ENCODE assay signal across 33 cellular contexts in the genomic region with DNA sequence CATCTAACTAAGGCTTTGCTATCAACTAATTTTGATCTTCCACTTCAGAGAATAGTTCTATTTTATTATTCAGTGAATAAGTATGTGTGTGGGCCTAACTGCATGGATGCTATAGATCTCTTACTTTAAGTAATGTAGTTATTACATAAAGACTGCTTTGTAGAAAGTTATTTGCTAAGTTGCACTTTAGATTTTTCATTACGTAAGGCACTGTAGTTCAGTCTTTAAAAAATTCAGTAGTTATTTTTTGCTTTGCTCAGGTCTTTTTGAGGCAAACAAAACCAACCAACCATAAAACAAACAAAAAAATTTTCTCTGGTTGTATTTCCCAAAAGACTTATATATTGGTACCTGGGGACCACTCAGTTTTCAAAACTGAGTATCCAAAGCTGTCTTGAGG. TPM values are rescaled to one million over a fixed set of nuclear protein-coding genes. Genes with fewer than 3 reads are reported as not detected.
"Had no signal": no experiment of that assay in that cellular context is flagged by ENCODE, and none has a peak within 500 bp of the region (broad histone marks: within the 10 kb centered on the region; RNA-seq: fewer than 3 reads in every experiment).

No MANE protein-coding gene starts in this region.

- H3K4me3 ChIP-seq: esophagus muscularis mucosa, gastrocnemius medialis, heart left ventricle had no signal

- H3K27me3 Mint-ChIP-seq: activated CD4-positive, alpha-beta memory T cell treated with anti-CD3 and anti-CD28 coated beads, Interleukin-2, amount 10 ng/mL, durations not matched to agents 7 days and 5 days; activated CD4-positive, alpha-beta T cell treated with anti-CD3 and anti-CD28 coated beads, Interleukin-2, amount 10 ng/mL, durations not matched to agents 7 days and 5 days; activated naive CD8-positive, alpha-beta T cell; activated T-helper 17 cell treated with anti-CD3 and anti-CD28 coated beads, Interleukin-2, amount 50 U/mL, for 72 hours; effector memory CD8-positive, alpha-beta T cell had no signal

- H3K4me1 ChIP-seq: esophagus muscularis mucosa, foreskin keratinocyte, gastrocnemius medialis, heart left ventricle had no signal

- H3K27me3 ChIP-seq: brain microvascular endothelial cell, esophagus muscularis mucosa, foreskin keratinocyte, gastrocnemius medialis, heart left ventricle had no signal

- H3K27ac ChIP-seq: brain microvascular endothelial cell, esophagus muscularis mucosa, foreskin keratinocyte, gastrocnemius medialis, heart left ventricle, VCaP had no signal

- FAIRE-seq: astrocyte, bronchial epithelial cell, colon, TTC549 had no signal

- H3K9me3 Mint-ChIP-seq: activated CD4-positive, alpha-beta memory T cell treated with anti-CD3 and anti-CD28 coated beads, Interleukin-2, amount 10 ng/mL, durations not matched to agents 7 days and 5 days; activated CD4-positive, alpha-beta T cell treated with anti-CD3 and anti-CD28 coated beads, Interleukin-2, amount 10 ng/mL, durations not matched to agents 7 days and 5 days; activated T-cell treated with anti-CD3 and anti-CD28 coated beads, Interleukin-2, amount 50 U/mL, for 4 hours; activated T-helper 17 cell treated with anti-CD3 and anti-CD28 coated beads, Interleukin-2, amount 50 U/mL, for 72 hours; effector memory CD8-positive, alpha-beta T cell; WTC11 had no signal

- H3K27ac Mint-ChIP-seq: activated CD4-positive, alpha-beta memory T cell treated with anti-CD3 and anti-CD28 coated beads, Interleukin-2, amount 10 ng/mL, durations not matched to agents 7 days and 5 days; activated CD4-positive, alpha-beta T cell treated with anti-CD3 and anti-CD28 coated beads, Interleukin-2, amount 10 ng/mL, durations not matched to agents 7 days and 5 days; activated naive CD8-positive, alpha-beta T cell; activated T-helper 17 cell treated with anti-CD3 and anti-CD28 coated beads, Interleukin-2, amount 50 U/mL, for 72 hours; effector memory CD8-positive, alpha-beta T cell; WTC11 had no signal

- H3K4me1 Mint-ChIP-seq: activated CD4-positive, alpha-beta T cell treated with anti-CD3 and anti-CD28 coated beads, Interleukin-2, amount 10 ng/mL, durations not matched to agents 7 days and 5 days; activated T-helper 17 cell treated with anti-CD3 and anti-CD28 coated beads, Interleukin-2, amount 50 U/mL, for 72 hours; WTC11 had no signal

- DNase-seq: activated CD4-positive, alpha-beta memory T cell treated with anti-CD3 and anti-CD28 coated beads, Interleukin-2, amount 10 ng/mL, durations not matched to agents 7 days and 5 days; activated CD4-positive, alpha-beta T cell treated with anti-CD3 and anti-CD28 coated beads for 1 hour; activated CD4-positive, alpha-beta T cell treated with anti-CD3 and anti-CD28 coated beads for 4 hours; activated CD4-positive, alpha-beta T cell treated with anti-CD3 and anti-CD28 coated beads, Interleukin-2, amount 10 ng/mL, durations not matched to agents 7 days and 5 days; activated CD4-positive, alpha-beta T cell treated with anti-CD3 and anti-CD28 coated beads, Interleukin-2, amount 50 U/mL, for 4 hours; activated effector memory CD4-positive, alpha-beta T cell treated with Interleukin-2 at 50 U/mL for 16 hours; activated gamma-delta T cell treated with Interleukin-2 at 50 U/mL for 16 hours; activated naive CD4-positive, alpha-beta T cell treated with anti-CD3 and anti-CD28 coated beads, Interleukin-2, amount 50 U/mL, for 16 hours; activated naive CD4-positive, alpha-beta T cell treated with Interleukin-2 at 50 U/mL for 16 hours; activated T-cell treated with anti-CD3 and anti-CD28 coated beads, Interleukin-2, amount 50 U/mL, for 4 hours; amniotic stem cell; anterior cingulate cortex; caudate nucleus; cortex of kidney; dermis blood vessel endothelial cell; effector CD4-positive, alpha-beta T cell; effector memory CD8-positive, alpha-beta T cell; erythroblast; foreskin keratinocyte; gastrocnemius medialis; glutamatergic neuron; heart left ventricle; T-helper 2 cell had no signal

- H3K36me3 Mint-ChIP-seq: WTC11 had no signal

- ATAC-seq: activated T-cell treated with anti-CD3 and anti-CD28 coated beads, Interleukin-2, amount 50 U/mL, for 4 hours; activated T-helper 17 cell treated with anti-CD3 and anti-CD28 coated beads, Interleukin-2, amount 50 U/mL, for 72 hours; effector memory CD8-positive, alpha-beta T cell; foreskin keratinocyte; gastrocnemius medialis; heart left ventricle; WTC11 had no signal

- H3K9me3 ChIP-seq: esophagus muscularis mucosa, gastrocnemius medialis had no signal

- H3K36me3 ChIP-seq: brain microvascular endothelial cell, esophagus muscularis mucosa, gastrocnemius medialis, heart left ventricle had no signal

- H3K4me3 Mint-ChIP-seq: activated CD4-positive, alpha-beta memory T cell treated with anti-CD3 and anti-CD28 coated beads, Interleukin-2, amount 10 ng/mL, durations not matched to agents 7 days and 5 days; activated CD4-positive, alpha-beta T cell treated with anti-CD3 and anti-CD28 coated beads, Interleukin-2, amount 10 ng/mL, durations not matched to agents 7 days and 5 days; activated naive CD8-positive, alpha-beta T cell; activated T-cell treated with anti-CD3 and anti-CD28 coated beads, Interleukin-2, amount 50 U/mL, for 4 hours; activated T-helper 17 cell treated with anti-CD3 and anti-CD28 coated beads, Interleukin-2, amount 50 U/mL, for 72 hours; effector memory CD8-positive, alpha-beta T cell; WTC11 had no signal

RNA-seq across cellular contexts. Expression of gene KCNQ5, which starts 53.0 kb away (rescaled TPM):
- total RNA-seq: dermis blood vessel endothelial cell had no signal
